In the genomic region with DNA sequence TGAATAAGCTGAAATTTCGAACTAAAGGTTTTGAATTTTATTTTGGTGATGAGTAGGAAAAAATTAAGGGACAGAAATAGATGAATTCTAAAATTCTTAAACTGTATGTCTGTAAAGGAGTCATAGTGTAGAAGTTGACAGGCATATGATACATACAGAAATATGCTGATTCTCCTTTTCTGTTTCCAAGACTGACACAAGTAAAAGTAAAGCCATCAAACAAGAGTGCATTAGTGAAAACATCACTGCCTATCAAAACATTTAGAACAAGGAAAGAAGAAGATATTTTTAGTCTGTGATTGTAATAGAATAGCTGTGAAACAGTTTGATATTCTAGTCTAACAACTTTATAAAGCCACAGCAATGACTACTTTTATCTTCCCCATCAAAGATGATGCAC, we compare ENCODE assay signal across 1 cellular context.
TF ChIP-seq lines count a peak whose summit lies in the region.

No MANE protein-coding gene starts in this region.

TF ChIP-seq in neural cell, 6 proteins besides CTCF, POLR2A, EP300 and RAD21 (continued from another document):
- no peak for TF ChIP-seq SMC3 (conservative IDR thresholded peaks at IDR 0.05; ENCODE audit: poor library complexity)
TF ChIP-seq in neural cell: peak in this region for 1.
